14 cellular contexts compared by ENCODE assay signal in genomic region chr13:60765700-60766411, GRCh38.
DNase-seq lines count a peak whose midpoint lies in the region; ATAC-seq and TF ChIP-seq lines count a peak whose summit lies in the region.
"Had no signal": no experiment of that assay in that cellular context is flagged by ENCODE, and none has a peak within 500 bp of the region (broad histone marks: within the 10 kb centered on the region; RNA-seq: fewer than 3 reads in every experiment).

No MANE protein-coding gene starts in this region.

- WGBS in suprapubic skin = 46% methylated on average over 5 of the region's 5 CpGs

- in situ Hi-C loops in astrocyte of the spinal cord (cut with HindIII; ENCODE audit: low sequenced_read_pairs) = no loop called here

- H3K36me3 ChIP-seq in suprapubic skin = no peaks in the 10 kb centered on the region
- H3K36me3 ChIP-seq: vagina had no signal

- no peak for TF ChIP-seq EP300 in suprapubic skin (IDR thresholded peaks at IDR 0.05)

- H3K27ac ChIP-seq in suprapubic skin = no peak overlapping the region
- H3K27ac ChIP-seq: vagina had no signal

- DNase-seq in ELF-1 (ENCODE audit: low read depth, low spot score) (peak; percentile 37), astrocyte of the spinal cord (ENCODE audit: low read depth, low spot score) (peak; percentile 31), left ventricle myocardium superior (no peak), non-pigmented ciliary epithelial cell (ENCODE audit: low read depth) (peak; percentile 53), suprapubic skin (ENCODE audit: low spot score in 2 of 2) (no peak), CD1c-positive myeloid dendritic cell (ENCODE audit: extremely low spot score) (no peak), D341Med (ENCODE audit: low spot score) (no peak)
- no peak for DNase-seq in effector CD8-positive, alpha-beta T cell (lab: John Stamatoyannopoulos, UW)
- DNase-seq: activated CD8-positive, alpha-beta memory T cell treated with anti-CD3 and anti-CD28 coated beads, Interleukin-2, amount 50 U/mL, for 48 hours; activated naive CD8-positive, alpha-beta T cell treated with anti-CD3 and anti-CD28 coated beads, Interleukin-2, amount 10 ng/mL, durations not matched to agents 7 days and 5 days; Kasumi-1; NCI-H1694 treated with DMSO at 0.1 percent for 48 hours; NCI-H82 had no signal

- peaks cover 2% of the 10 kb centered on the region for H3K4me1 ChIP-seq in suprapubic skin
- H3K4me1 ChIP-seq: vagina had no signal

- ATAC-seq in left ventricle myocardium superior = peak; percentile 90

- H3K9me3 ChIP-seq in suprapubic skin = no peaks in the 10 kb centered on the region
- H3K9me3 ChIP-seq: vagina had no signal

- no peaks in the 10 kb centered on the region for H3K27me3 ChIP-seq in suprapubic skin
- H3K27me3 ChIP-seq: vagina had no signal

- TF ChIP-seq CTCF in astrocyte of the spinal cord (IDR thresholded peaks at IDR 0.05; ENCODE audit: low read depth, low read length) (no peak), suprapubic skin (IDR thresholded peaks at IDR 0.05) (no peak)

- H3K4me3 ChIP-seq in astrocyte of the spinal cord (ENCODE audit: low read depth, low read length) = no peak overlapping the region
- H3K4me3 ChIP-seq in suprapubic skin = no peak overlapping the region
- H3K4me3 ChIP-seq: vagina had no signal

- TF ChIP-seq POLR2A in suprapubic skin (IDR thresholded peaks at IDR 0.05) = no peak

- intact Hi-C loops in left ventricle myocardium superior (cut with micrococcal nuclease) = no loop called here

Comparison
In these comparisons a context has a peak if more than half of its experiments do, and no peak if none do; other contexts are left out.
1. DNase-seq: peak in ELF-1 (single experiment), astrocyte of the spinal cord (single experiment) and non-pigmented ciliary epithelial cell (single experiment); none in left ventricle myocardium superior (single experiment), effector CD8-positive, alpha-beta T cell (single experiment), suprapubic skin (0 of 2), CD1c-positive myeloid dendritic cell (single experiment) and D341Med (single experiment).